37 cellular contexts compared by ENCODE assay signal in genomic region chr6:24534329-24534728, GRCh38.
"Had no signal": no experiment of that assay in that cellular context is flagged by ENCODE, and none has a peak within 500 bp of the region (broad histone marks: within the 10 kb centered on the region; RNA-seq: fewer than 3 reads in every experiment).

No MANE protein-coding gene starts in this region.

- H3K4me3 Mint-ChIP-seq: activated B cell treated with CpG ODN at 0.5 μM for 24 hours; activated CD4-positive, alpha-beta memory T cell treated with anti-CD3 and anti-CD28 coated beads, Interleukin-2, amount 10 ng/mL, durations not matched to agents 7 days and 5 days; activated CD4-positive, alpha-beta T cell treated with anti-CD3 and anti-CD28 coated beads, Interleukin-2, amount 10 ng/mL, durations not matched to agents 7 days and 5 days; activated CD8-positive, alpha-beta memory T cell treated with anti-CD3 and anti-CD28 coated beads, Interleukin-2, amount 10 ng/mL, durations not matched to agents 7 days and 5 days; activated CD8-positive, alpha-beta T cell treated with anti-CD3 and anti-CD28 coated beads, Interleukin-2, amount 10 ng/mL, durations not matched to agents 7 days and 5 days; activated naive CD4-positive, alpha-beta T cell treated with anti-CD3 and anti-CD28 coated beads, Interleukin-2, amount 10 ng/mL, durations not matched to agents 7 days and 5 days; activated naive CD4-positive, alpha-beta T cell treated with anti-CD3 and anti-CD28 coated beads, Interleukin-2, amount 50 U/mL, for 24 hours; activated naive CD8-positive, alpha-beta T cell; activated naive CD8-positive, alpha-beta T cell treated with anti-CD3 and anti-CD28 coated beads, Interleukin-2, amount 10 ng/mL, durations not matched to agents 7 days and 5 days; activated naive CD8-positive, alpha-beta T cell treated with anti-CD3 and anti-CD28 coated beads, Interleukin-2, amount 50 U/mL, for 24 hours; activated T-cell treated with anti-CD3 and anti-CD28 coated beads, Interleukin-2, amount 50 U/mL, for 24 hours; brain; central memory CD8-positive, alpha-beta T cell; T-helper 1 cell treated with Interleukin-12 subunit alpha and Interleukin-12 subunit beta and Interleukin-4 antibody, amounts not matched to agents 30 μg/mL and 1 μg/mL, for 36 hours; T-helper 2 cell treated with Interferon-gamma antibody and Interleukin-4, amounts not matched to agents 5 μg/mL and 100 μg/mL, for 36 hours had no signal

- H3K36me3 ChIP-seq: cardiac muscle cell had no signal

- ATAC-seq: activated CD8-positive, alpha-beta memory T cell treated with anti-CD3 and anti-CD28 coated beads, Interleukin-2, amount 10 ng/mL, durations not matched to agents 7 days and 5 days; activated CD8-positive, alpha-beta T cell treated with anti-CD3 and anti-CD28 coated beads, Interleukin-2, amount 10 ng/mL, durations not matched to agents 7 days and 5 days; activated naive CD8-positive, alpha-beta T cell treated with anti-CD3 and anti-CD28 coated beads, Interleukin-2, amount 50 U/mL, for 24 hours had no signal

- H3K4me1 ChIP-seq: ascending aorta had no signal

- H3K27me3 Mint-ChIP-seq: activated B cell treated with CpG ODN at 0.5 μM for 24 hours; activated CD4-positive, alpha-beta memory T cell treated with anti-CD3 and anti-CD28 coated beads, Interleukin-2, amount 10 ng/mL, durations not matched to agents 7 days and 5 days; activated CD4-positive, alpha-beta T cell treated with anti-CD3 and anti-CD28 coated beads, Interleukin-2, amount 10 ng/mL, durations not matched to agents 7 days and 5 days; activated CD8-positive, alpha-beta memory T cell treated with anti-CD3 and anti-CD28 coated beads, Interleukin-2, amount 10 ng/mL, durations not matched to agents 7 days and 5 days; activated naive CD4-positive, alpha-beta T cell treated with anti-CD3 and anti-CD28 coated beads, Interleukin-2, amount 10 ng/mL, durations not matched to agents 7 days and 5 days; activated naive CD4-positive, alpha-beta T cell treated with anti-CD3 and anti-CD28 coated beads, Interleukin-2, amount 50 U/mL, for 24 hours; activated naive CD8-positive, alpha-beta T cell; activated naive CD8-positive, alpha-beta T cell treated with anti-CD3 and anti-CD28 coated beads, Interleukin-2, amount 10 ng/mL, durations not matched to agents 7 days and 5 days; activated naive CD8-positive, alpha-beta T cell treated with anti-CD3 and anti-CD28 coated beads, Interleukin-2, amount 50 U/mL, for 24 hours; activated T-cell treated with anti-CD3 and anti-CD28 coated beads, Interleukin-2, amount 50 U/mL, for 24 hours; brain; central memory CD8-positive, alpha-beta T cell had no signal

- H3K36me3 Mint-ChIP-seq: activated naive CD4-positive, alpha-beta T cell treated with anti-CD3 and anti-CD28 coated beads, Interleukin-2, amount 10 ng/mL, durations not matched to agents 7 days and 5 days had no signal

- H3K9me3 Mint-ChIP-seq: activated B cell treated with CpG ODN at 0.5 μM for 24 hours; activated CD4-positive, alpha-beta memory T cell treated with anti-CD3 and anti-CD28 coated beads, Interleukin-2, amount 10 ng/mL, durations not matched to agents 7 days and 5 days; activated CD4-positive, alpha-beta T cell treated with anti-CD3 and anti-CD28 coated beads, Interleukin-2, amount 10 ng/mL, durations not matched to agents 7 days and 5 days; activated naive CD4-positive, alpha-beta T cell treated with anti-CD3 and anti-CD28 coated beads, Interleukin-2, amount 10 ng/mL, durations not matched to agents 7 days and 5 days; activated naive CD4-positive, alpha-beta T cell treated with anti-CD3 and anti-CD28 coated beads, Interleukin-2, amount 50 U/mL, for 24 hours; activated naive CD8-positive, alpha-beta T cell treated with anti-CD3 and anti-CD28 coated beads, Interleukin-2, amount 10 ng/mL, durations not matched to agents 7 days and 5 days; activated naive CD8-positive, alpha-beta T cell treated with anti-CD3 and anti-CD28 coated beads, Interleukin-2, amount 50 U/mL, for 24 hours; activated T-cell treated with anti-CD3 and anti-CD28 coated beads, Interleukin-2, amount 50 U/mL, for 24 hours; activated T-helper 2 cell treated with anti-CD3 and anti-CD28 coated beads, Interferon-gamma antibody, Interleukin-2, Interleukin-4, amounts not matched to agents 10 μg/mL and 5 μg/mL and 100 μg/mL, durations not matched to agents 14 hours and 24 hours and 36 hours; brain; central memory CD8-positive, alpha-beta T cell; T-helper 1 cell treated with Interleukin-12 subunit alpha and Interleukin-12 subunit beta and Interleukin-4 antibody, amounts not matched to agents 30 μg/mL and 1 μg/mL, for 36 hours; T-helper 2 cell treated with Interferon-gamma antibody and Interleukin-4, amounts not matched to agents 5 μg/mL and 100 μg/mL, for 36 hours had no signal

- H3K27me3 ChIP-seq: ascending aorta, cardiac muscle cell had no signal

- H3K27ac ChIP-seq: ascending aorta, cardiac muscle cell, VCaP had no signal

- DNase-seq: activated B cell treated with CpG ODN at 0.5 μM for 24 hours; activated CD4-positive, alpha-beta memory T cell treated with anti-CD3 and anti-CD28 coated beads, Interleukin-2, amount 10 ng/mL, durations not matched to agents 7 days and 5 days; activated CD4-positive, alpha-beta T cell treated with anti-CD3 and anti-CD28 coated beads for 4 hours; activated CD4-positive, alpha-beta T cell treated with anti-CD3 and anti-CD28 coated beads, Interleukin-2, amount 10 ng/mL, durations not matched to agents 7 days and 5 days; activated CD4-positive, alpha-beta T cell treated with anti-CD3 and anti-CD28 coated beads, Interleukin-2, amount 50 U/mL, for 48 hours; activated CD4-positive, CD25-positive, alpha-beta regulatory T cell treated with anti-CD3 and anti-CD28 coated beads, Interleukin-2, amount 50 U/mL, for 72 hours; activated CD8-positive, alpha-beta memory T cell treated with anti-CD3 and anti-CD28 coated beads for 24 hours; activated CD8-positive, alpha-beta memory T cell treated with anti-CD3 and anti-CD28 coated beads, Interleukin-2, amount 10 ng/mL, durations not matched to agents 7 days and 5 days; activated CD8-positive, alpha-beta memory T cell treated with anti-CD3 and anti-CD28 coated beads, Interleukin-2, amount 50 U/mL, for 48 hours; activated CD8-positive, alpha-beta T cell treated with anti-CD3 and anti-CD28 coated beads, Interleukin-2, amount 10 ng/mL, durations not matched to agents 7 days and 5 days; activated effector memory CD4-positive, alpha-beta T cell treated with Interleukin-2 at 50 U/mL for 16 hours; activated gamma-delta T cell; activated naive CD4-positive, alpha-beta T cell treated with anti-CD3 and anti-CD28 coated beads, Interleukin-2, amount 10 ng/mL, durations not matched to agents 7 days and 5 days; activated naive CD4-positive, alpha-beta T cell treated with Interleukin-2 at 50 U/mL for 16 hours; activated naive CD8-positive, alpha-beta T cell treated with anti-CD3 and anti-CD28 coated beads, Interleukin-2, amount 10 ng/mL, durations not matched to agents 7 days and 5 days; activated naive CD8-positive, alpha-beta T cell treated with anti-CD3 and anti-CD28 coated beads, Interleukin-2, amount 50 U/mL, for 24 hours; activated T-cell treated with anti-CD3 and anti-CD28 coated beads, Interleukin-2, amount 50 U/mL, for 24 hours; activated T-cell treated with anti-CD3 and anti-CD28 coated beads, Interleukin-2, amount 50 U/mL, for 48 hours; amygdala; anterior cingulate cortex; caudate nucleus; cerebellar nuclear complex; T-helper 1 cell; T-helper 2 cell; T-helper 9 cell had no signal

- H3K27ac Mint-ChIP-seq: activated B cell treated with CpG ODN at 0.5 μM for 24 hours; activated CD4-positive, alpha-beta memory T cell treated with anti-CD3 and anti-CD28 coated beads, Interleukin-2, amount 10 ng/mL, durations not matched to agents 7 days and 5 days; activated CD4-positive, alpha-beta T cell treated with anti-CD3 and anti-CD28 coated beads, Interleukin-2, amount 10 ng/mL, durations not matched to agents 7 days and 5 days; activated CD8-positive, alpha-beta memory T cell treated with anti-CD3 and anti-CD28 coated beads, Interleukin-2, amount 10 ng/mL, durations not matched to agents 7 days and 5 days; activated CD8-positive, alpha-beta T cell treated with anti-CD3 and anti-CD28 coated beads, Interleukin-2, amount 10 ng/mL, durations not matched to agents 7 days and 5 days; activated naive CD4-positive, alpha-beta T cell treated with anti-CD3 and anti-CD28 coated beads, Interleukin-2, amount 10 ng/mL, durations not matched to agents 7 days and 5 days; activated naive CD4-positive, alpha-beta T cell treated with anti-CD3 and anti-CD28 coated beads, Interleukin-2, amount 50 U/mL, for 24 hours; activated naive CD8-positive, alpha-beta T cell; activated naive CD8-positive, alpha-beta T cell treated with anti-CD3 and anti-CD28 coated beads, Interleukin-2, amount 10 ng/mL, durations not matched to agents 7 days and 5 days; activated naive CD8-positive, alpha-beta T cell treated with anti-CD3 and anti-CD28 coated beads, Interleukin-2, amount 50 U/mL, for 24 hours; activated T-cell treated with anti-CD3 and anti-CD28 coated beads, Interleukin-2, amount 50 U/mL, for 24 hours; activated T-helper 2 cell treated with anti-CD3 and anti-CD28 coated beads, Interferon-gamma antibody, Interleukin-2, Interleukin-4, amounts not matched to agents 10 μg/mL and 5 μg/mL and 100 μg/mL, durations not matched to agents 14 hours and 24 hours and 36 hours; brain; T-helper 1 cell treated with Interleukin-12 subunit alpha and Interleukin-12 subunit beta and Interleukin-4 antibody, amounts not matched to agents 30 μg/mL and 1 μg/mL, for 36 hours; T-helper 2 cell treated with Interferon-gamma antibody and Interleukin-4, amounts not matched to agents 5 μg/mL and 100 μg/mL, for 36 hours had no signal

- FAIRE-seq: bronchial epithelial cell, TTC549 had no signal

- H3K4me3 ChIP-seq: ascending aorta, cardiac muscle cell had no signal

- H3K9me3 ChIP-seq: ascending aorta had no signal

- H3K4me1 Mint-ChIP-seq: activated B cell treated with CpG ODN at 0.5 μM for 24 hours; activated CD4-positive, alpha-beta memory T cell treated with anti-CD3 and anti-CD28 coated beads, Interleukin-2, amount 10 ng/mL, durations not matched to agents 7 days and 5 days; activated CD4-positive, alpha-beta T cell treated with anti-CD3 and anti-CD28 coated beads, Interleukin-2, amount 10 ng/mL, durations not matched to agents 7 days and 5 days; activated CD8-positive, alpha-beta memory T cell treated with anti-CD3 and anti-CD28 coated beads, Interleukin-2, amount 10 ng/mL, durations not matched to agents 7 days and 5 days; activated naive CD4-positive, alpha-beta T cell treated with anti-CD3 and anti-CD28 coated beads, Interleukin-2, amount 10 ng/mL, durations not matched to agents 7 days and 5 days; activated naive CD4-positive, alpha-beta T cell treated with anti-CD3 and anti-CD28 coated beads, Interleukin-2, amount 50 U/mL, for 24 hours; activated naive CD8-positive, alpha-beta T cell treated with anti-CD3 and anti-CD28 coated beads, Interleukin-2, amount 10 ng/mL, durations not matched to agents 7 days and 5 days; activated naive CD8-positive, alpha-beta T cell treated with anti-CD3 and anti-CD28 coated beads, Interleukin-2, amount 50 U/mL, for 24 hours; central memory CD8-positive, alpha-beta T cell had no signal
